ENCODE assay signal across 3 cellular contexts in the genomic region with DNA sequence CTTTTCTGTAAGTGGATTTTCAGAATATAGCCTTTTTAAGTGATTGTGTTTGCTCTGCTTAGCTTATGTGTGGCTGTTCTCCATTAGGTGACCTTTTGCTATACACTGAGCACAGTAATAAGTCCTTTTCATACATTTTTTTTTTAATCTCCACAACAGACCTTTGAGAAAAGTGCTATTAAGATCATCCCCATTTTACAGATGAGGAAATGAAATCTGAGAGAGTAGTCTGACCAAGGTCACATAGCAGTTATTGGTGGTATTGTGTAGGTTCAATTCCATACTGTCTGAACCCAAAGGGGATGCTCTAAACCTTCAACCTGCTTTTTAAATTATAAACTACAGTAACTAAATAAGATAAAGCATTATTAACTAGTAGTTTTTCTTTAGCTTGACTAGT.
TF ChIP-seq lines count a peak whose summit lies in the region.

No MANE protein-coding gene starts in this region.

TF ChIP-seq in HCT116, 20 proteins besides CTCF, POLR2A, EP300 and RAD21 (continued from another document):
- TF ChIP-seq, protein P1, sequence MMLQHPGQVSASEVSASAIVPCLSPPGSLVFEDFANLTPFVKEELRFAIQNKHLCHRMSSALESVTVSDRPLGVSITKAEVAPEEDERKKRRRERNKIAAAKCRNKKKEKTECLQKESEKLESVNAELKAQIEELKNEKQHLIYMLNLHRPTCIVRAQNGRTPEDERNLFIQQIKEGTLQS (IDR thresholded peaks at IDR 0.05): no peak
- TF ChIP-seq SIN3A (IDR thresholded peaks at IDR 0.05; ENCODE audit: low read depth) (no peak), FOSL1 (IDR thresholded peaks at IDR 0.05; ENCODE audit: low read depth) (no peak), EZH2 (IDR thresholded peaks at IDR 0.05) (no peak), EGR1 (IDR thresholded peaks at IDR 0.05; ENCODE audit: low read depth) (no peak)
- TF ChIP-seq, protein P2, sequence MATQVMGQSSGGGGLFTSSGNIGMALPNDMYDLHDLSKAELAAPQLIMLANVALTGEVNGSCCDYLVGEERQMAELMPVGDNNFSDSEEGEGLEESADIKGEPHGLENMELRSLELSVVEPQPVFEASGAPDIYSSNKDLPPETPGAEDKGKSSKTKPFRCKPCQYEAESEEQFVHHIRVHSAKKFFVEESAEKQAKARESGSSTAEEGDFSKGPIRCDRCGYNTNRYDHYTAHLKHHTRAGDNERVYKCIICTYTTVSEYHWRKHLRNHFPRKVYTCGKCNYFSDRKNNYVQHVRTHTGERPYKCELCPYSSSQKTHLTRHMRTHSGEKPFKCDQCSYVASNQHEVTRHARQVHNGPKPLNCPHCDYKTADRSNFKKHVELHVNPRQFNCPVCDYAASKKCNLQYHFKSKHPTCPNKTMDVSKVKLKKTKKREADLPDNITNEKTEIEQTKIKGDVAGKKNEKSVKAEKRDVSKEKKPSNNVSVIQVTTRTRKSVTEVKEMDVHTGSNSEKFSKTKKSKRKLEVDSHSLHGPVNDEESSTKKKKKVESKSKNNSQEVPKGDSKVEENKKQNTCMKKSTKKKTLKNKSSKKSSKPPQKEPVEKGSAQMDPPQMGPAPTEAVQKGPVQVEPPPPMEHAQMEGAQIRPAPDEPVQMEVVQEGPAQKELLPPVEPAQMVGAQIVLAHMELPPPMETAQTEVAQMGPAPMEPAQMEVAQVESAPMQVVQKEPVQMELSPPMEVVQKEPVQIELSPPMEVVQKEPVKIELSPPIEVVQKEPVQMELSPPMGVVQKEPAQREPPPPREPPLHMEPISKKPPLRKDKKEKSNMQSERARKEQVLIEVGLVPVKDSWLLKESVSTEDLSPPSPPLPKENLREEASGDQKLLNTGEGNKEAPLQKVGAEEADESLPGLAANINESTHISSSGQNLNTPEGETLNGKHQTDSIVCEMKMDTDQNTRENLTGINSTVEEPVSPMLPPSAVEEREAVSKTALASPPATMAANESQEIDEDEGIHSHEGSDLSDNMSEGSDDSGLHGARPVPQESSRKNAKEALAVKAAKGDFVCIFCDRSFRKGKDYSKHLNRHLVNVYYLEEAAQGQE (IDR thresholded peaks at IDR 0.05; ENCODE audit: low read depth): no peak

TF ChIP-seq in WTC11, 78 proteins besides CTCF, POLR2A, EP300 and RAD21 (continued from another document and continues in another):
- TF ChIP-seq, protein P3, sequence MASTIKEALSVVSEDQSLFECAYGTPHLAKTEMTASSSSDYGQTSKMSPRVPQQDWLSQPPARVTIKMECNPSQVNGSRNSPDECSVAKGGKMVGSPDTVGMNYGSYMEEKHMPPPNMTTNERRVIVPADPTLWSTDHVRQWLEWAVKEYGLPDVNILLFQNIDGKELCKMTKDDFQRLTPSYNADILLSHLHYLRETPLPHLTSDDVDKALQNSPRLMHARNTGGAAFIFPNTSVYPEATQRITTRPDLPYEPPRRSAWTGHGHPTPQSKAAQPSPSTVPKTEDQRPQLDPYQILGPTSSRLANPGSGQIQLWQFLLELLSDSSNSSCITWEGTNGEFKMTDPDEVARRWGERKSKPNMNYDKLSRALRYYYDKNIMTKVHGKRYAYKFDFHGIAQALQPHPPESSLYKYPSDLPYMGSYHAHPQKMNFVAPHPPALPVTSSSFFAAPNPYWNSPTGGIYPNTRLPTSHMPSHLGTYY (CRISPR knock-in tag; IDR thresholded peaks at IDR 0.05): no peak
- TF ChIP-seq NR2C2 (CRISPR knock-in tag; IDR thresholded peaks at IDR 0.05): no peak
- TF ChIP-seq, protein P4, sequence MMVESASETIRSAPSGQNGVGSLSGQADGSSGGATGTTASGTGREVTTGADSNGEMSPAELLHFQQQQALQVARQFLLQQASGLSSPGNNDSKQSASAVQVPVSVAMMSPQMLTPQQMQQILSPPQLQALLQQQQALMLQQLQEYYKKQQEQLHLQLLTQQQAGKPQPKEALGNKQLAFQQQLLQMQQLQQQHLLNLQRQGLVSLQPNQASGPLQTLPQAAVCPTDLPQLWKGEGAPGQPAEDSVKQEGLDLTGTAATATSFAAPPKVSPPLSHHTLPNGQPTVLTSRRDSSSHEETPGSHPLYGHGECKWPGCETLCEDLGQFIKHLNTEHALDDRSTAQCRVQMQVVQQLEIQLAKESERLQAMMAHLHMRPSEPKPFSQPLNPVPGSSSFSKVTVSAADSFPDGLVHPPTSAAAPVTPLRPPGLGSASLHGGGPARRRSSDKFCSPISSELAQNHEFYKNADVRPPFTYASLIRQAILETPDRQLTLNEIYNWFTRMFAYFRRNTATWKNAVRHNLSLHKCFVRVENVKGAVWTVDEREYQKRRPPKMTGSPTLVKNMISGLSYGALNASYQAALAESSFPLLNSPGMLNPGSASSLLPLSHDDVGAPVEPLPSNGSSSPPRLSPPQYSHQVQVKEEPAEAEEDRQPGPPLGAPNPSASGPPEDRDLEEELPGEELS (CRISPR knock-in tag; IDR thresholded peaks at IDR 0.05): no peak
- TF ChIP-seq ZNF317 (CRISPR knock-in tag; IDR thresholded peaks at IDR 0.05; ENCODE audit: borderline replicate concordance, low read depth): no peak
- TF ChIP-seq FOXK1 (CRISPR knock-in tag; IDR thresholded peaks at IDR 0.05): no peak
- no peak for TF ChIP-seq GTF2I (CRISPR knock-in tag; conservative IDR thresholded peaks at IDR 0.05)
- TF ChIP-seq, protein P5, sequence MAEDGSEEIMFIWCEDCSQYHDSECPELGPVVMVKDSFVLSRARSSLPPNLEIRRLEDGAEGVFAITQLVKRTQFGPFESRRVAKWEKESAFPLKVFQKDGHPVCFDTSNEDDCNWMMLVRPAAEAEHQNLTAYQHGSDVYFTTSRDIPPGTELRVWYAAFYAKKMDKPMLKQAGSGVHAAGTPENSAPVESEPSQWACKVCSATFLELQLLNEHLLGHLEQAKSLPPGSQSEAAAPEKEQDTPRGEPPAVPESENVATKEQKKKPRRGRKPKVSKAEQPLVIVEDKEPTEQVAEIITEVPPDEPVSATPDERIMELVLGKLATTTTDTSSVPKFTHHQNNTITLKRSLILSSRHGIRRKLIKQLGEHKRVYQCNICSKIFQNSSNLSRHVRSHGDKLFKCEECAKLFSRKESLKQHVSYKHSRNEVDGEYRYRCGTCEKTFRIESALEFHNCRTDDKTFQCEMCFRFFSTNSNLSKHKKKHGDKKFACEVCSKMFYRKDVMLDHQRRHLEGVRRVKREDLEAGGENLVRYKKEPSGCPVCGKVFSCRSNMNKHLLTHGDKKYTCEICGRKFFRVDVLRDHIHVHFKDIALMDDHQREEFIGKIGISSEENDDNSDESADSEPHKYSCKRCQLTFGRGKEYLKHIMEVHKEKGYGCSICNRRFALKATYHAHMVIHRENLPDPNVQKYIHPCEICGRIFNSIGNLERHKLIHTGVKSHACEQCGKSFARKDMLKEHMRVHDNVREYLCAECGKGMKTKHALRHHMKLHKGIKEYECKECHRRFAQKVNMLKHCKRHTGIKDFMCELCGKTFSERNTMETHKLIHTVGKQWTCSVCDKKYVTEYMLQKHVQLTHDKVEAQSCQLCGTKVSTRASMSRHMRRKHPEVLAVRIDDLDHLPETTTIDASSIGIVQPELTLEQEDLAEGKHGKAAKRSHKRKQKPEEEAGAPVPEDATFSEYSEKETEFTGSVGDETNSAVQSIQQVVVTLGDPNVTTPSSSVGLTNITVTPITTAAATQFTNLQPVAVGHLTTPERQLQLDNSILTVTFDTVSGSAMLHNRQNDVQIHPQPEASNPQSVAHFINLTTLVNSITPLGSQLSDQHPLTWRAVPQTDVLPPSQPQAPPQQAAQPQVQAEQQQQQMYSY (CRISPR knock-in tag; IDR thresholded peaks at IDR 0.05): no peak
- TF ChIP-seq ZNF219 (CRISPR knock-in tag; IDR thresholded peaks at IDR 0.05; ENCODE audit: borderline replicate concordance): no peak
- TF ChIP-seq, protein P6, sequence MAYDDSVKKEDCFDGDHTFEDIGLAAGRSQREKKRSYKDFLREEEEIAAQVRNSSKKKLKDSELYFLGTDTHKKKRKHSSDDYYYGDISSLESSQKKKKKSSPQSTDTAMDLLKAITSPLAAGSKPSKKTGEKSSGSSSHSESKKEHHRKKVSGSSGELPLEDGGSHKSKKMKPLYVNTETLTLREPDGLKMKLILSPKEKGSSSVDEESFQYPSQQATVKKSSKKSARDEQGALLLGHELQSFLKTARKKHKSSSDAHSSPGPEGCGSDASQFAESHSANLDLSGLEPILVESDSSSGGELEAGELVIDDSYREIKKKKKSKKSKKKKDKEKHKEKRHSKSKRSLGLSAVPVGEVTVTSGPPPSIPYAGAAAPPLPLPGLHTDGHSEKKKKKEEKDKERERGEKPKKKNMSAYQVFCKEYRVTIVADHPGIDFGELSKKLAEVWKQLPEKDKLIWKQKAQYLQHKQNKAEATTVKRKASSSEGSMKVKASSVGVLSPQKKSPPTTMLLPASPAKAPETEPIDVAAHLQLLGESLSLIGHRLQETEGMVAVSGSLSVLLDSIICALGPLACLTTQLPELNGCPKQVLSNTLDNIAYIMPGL (CRISPR knock-in tag; IDR thresholded peaks at IDR 0.05): no peak

TF ChIP-seq in HEK293T, 16 proteins besides CTCF, POLR2A, EP300 and RAD21 (continued from another document):
- TF ChIP-seq HDGF (IDR thresholded peaks at IDR 0.05; ENCODE audit: borderline replicate concordance): no peak
